1 cellular context compared by ENCODE assay signal in genomic region chr15:78131295-78132021, GRCh38.
TF ChIP-seq lines count a peak whose summit lies in the region.

Gene CIB2, minus strand, starts transcription at chr15:78131445. Its CDS starts 230 bp downstream, at chr15:78131215.

TF ChIP-seq in HEK293, 187 proteins besides CTCF, POLR2A, EP300 and RAD21 (continued from another document and continues in another):
- TF ChIP-seq ZSCAN4 (tag by site-specific recombination; IDR thresholded peaks at IDR 0.05): no peak
- TF ChIP-seq ZNF16 (tag by site-specific recombination; IDR thresholded peaks at IDR 0.05; ENCODE audit: low read depth): no peak
- peak; percentile 62; the same call in 1 of the 2 replicates for TF ChIP-seq ZSCAN30 (tag by site-specific recombination; IDR thresholded peaks at IDR 0.05)
- no peak for TF ChIP-seq ZNF37A (tag by site-specific recombination; IDR thresholded peaks at IDR 0.05)
- no peak for TF ChIP-seq ZNF350 (tag by site-specific recombination; IDR thresholded peaks at IDR 0.05)
- no peak for TF ChIP-seq ZFP41 (tag by site-specific recombination; IDR thresholded peaks at IDR 0.05; ENCODE audit: borderline replicate concordance)
- TF ChIP-seq WT1 (tag by site-specific recombination; IDR thresholded peaks at IDR 0.05): no peak
- TF ChIP-seq ZNF112 (tag by site-specific recombination; IDR thresholded peaks at IDR 0.05): no peak
- TF ChIP-seq ZNF830 (tag by site-specific recombination; IDR thresholded peaks at IDR 0.05; ENCODE audit: low read depth): no peak
- no peak for TF ChIP-seq ZNF558 (tag by site-specific recombination; IDR thresholded peaks at IDR 0.05)
- no peak for TF ChIP-seq ZNF837 (tag by site-specific recombination; IDR thresholded peaks at IDR 0.05)
- no peak for TF ChIP-seq ZNF521 (tag by site-specific recombination; IDR thresholded peaks at IDR 0.05)
- TF ChIP-seq BCL6B (tag by site-specific recombination; IDR thresholded peaks at IDR 0.05): no peak
- TF ChIP-seq OSR2 (tag by site-specific recombination; IDR thresholded peaks at IDR 0.05): no peak
- no peak for TF ChIP-seq ZNF621 (tag by site-specific recombination; IDR thresholded peaks at IDR 0.05)
- TF ChIP-seq ZFHX2 (tag by site-specific recombination; conservative IDR thresholded peaks at IDR 0.05): peak; percentile 79
- peak; percentile 58; the same call in 1 of the 2 replicates for TF ChIP-seq ZEB2 (tag by site-specific recombination; IDR thresholded peaks at IDR 0.05)
- peak; percentile 58; the same call in 1 of the 2 replicates for TF ChIP-seq TRIM28 (IDR thresholded peaks at IDR 0.05; ENCODE audit: borderline replicate concordance, low read length)
- 0 out of 2 replicates have a peak, but pooled peaks have one; percentile 4 for TF ChIP-seq PRDM10 (tag by site-specific recombination; IDR thresholded peaks at IDR 0.05)
- no peak for TF ChIP-seq ZNF175 (tag by site-specific recombination; IDR thresholded peaks at IDR 0.05)
- no peak for TF ChIP-seq PBX3 (CRISPR knock-in tag; IDR thresholded peaks at IDR 0.05)
- TF ChIP-seq ZNF510 (tag by site-specific recombination; IDR thresholded peaks at IDR 0.05; ENCODE audit: insufficient replicate concordance): no peak
- TF ChIP-seq ZNF654 (tag by site-specific recombination; IDR thresholded peaks at IDR 0.05; ENCODE audit: low read depth): no peak
- TF ChIP-seq EGR2 (tag by site-specific recombination; IDR thresholded peaks at IDR 0.05; ENCODE audit: low read depth): peak; percentile 61
- peak; percentile 72 for TF ChIP-seq SP7 (tag by site-specific recombination; IDR thresholded peaks at IDR 0.05)
- no peak for TF ChIP-seq ZNF214 (tag by site-specific recombination; IDR thresholded peaks at IDR 0.05; ENCODE audit: borderline replicate concordance)
- TF ChIP-seq MYNN (tag by site-specific recombination; IDR thresholded peaks at IDR 0.05; ENCODE audit: borderline replicate concordance): no peak
- no peak for TF ChIP-seq ZNF555 (tag by site-specific recombination; conservative IDR thresholded peaks at IDR 0.05)
- TF ChIP-seq PRDM2 (tag by site-specific recombination; IDR thresholded peaks at IDR 0.05; ENCODE audit: borderline replicate concordance): no peak
- TF ChIP-seq ZNF658 (tag by site-specific recombination; IDR thresholded peaks at IDR 0.05): no peak
- no peak for TF ChIP-seq ZNF10 (tag by site-specific recombination; IDR thresholded peaks at IDR 0.05)
- 0 out of 2 replicates have a peak, but pooled peaks have one; percentile 36 for TF ChIP-seq ZNF184 (tag by site-specific recombination; IDR thresholded peaks at IDR 0.05)
- no peak for TF ChIP-seq ZFP69B (tag by site-specific recombination; IDR thresholded peaks at IDR 0.05)
- no peak for TF ChIP-seq REPIN1 (tag by site-specific recombination; IDR thresholded peaks at IDR 0.05; ENCODE audit: low read depth)
- TF ChIP-seq ZNF473 (tag by site-specific recombination; IDR thresholded peaks at IDR 0.05): no peak
- TF ChIP-seq ZNF211 (tag by site-specific recombination; IDR thresholded peaks at IDR 0.05; ENCODE audit: low read depth): no peak
- no peak for TF ChIP-seq ZNF514 (tag by site-specific recombination; IDR thresholded peaks at IDR 0.05)
- no peak for TF ChIP-seq ZNF157 (tag by site-specific recombination; IDR thresholded peaks at IDR 0.05)
- TF ChIP-seq ZNF354C (tag by site-specific recombination; IDR thresholded peaks at IDR 0.05; ENCODE audit: borderline replicate concordance, low read depth): no peak
- peak; percentile 66; the same call in 1 of the 2 replicates for TF ChIP-seq ELK4 (IDR thresholded peaks at IDR 0.05; ENCODE audit: borderline replicate concordance, low read depth, low read length)
- TF ChIP-seq ZBTB6 (tag by site-specific recombination; IDR thresholded peaks at IDR 0.05): peak; percentile 6; the same call in 1 of the 2 replicates
- no peak for TF ChIP-seq OVOL3 (tag by site-specific recombination; IDR thresholded peaks at IDR 0.05)
- no peak for TF ChIP-seq MZF1 (tag by site-specific recombination; IDR thresholded peaks at IDR 0.05; ENCODE audit: borderline replicate concordance)
- no peak; the same call in 1 of the 2 replicates for TF ChIP-seq ZNF596 (tag by site-specific recombination; IDR thresholded peaks at IDR 0.05)
- no peak for TF ChIP-seq ZNF704 (tag by site-specific recombination; IDR thresholded peaks at IDR 0.05)
- no peak for TF ChIP-seq ZNF24 (tag by site-specific recombination; IDR thresholded peaks at IDR 0.05)
- TF ChIP-seq GLI2 (tag by site-specific recombination; IDR thresholded peaks at IDR 0.05; ENCODE audit: borderline replicate concordance, low read depth): no peak
- TF ChIP-seq ZNF501 (tag by site-specific recombination; IDR thresholded peaks at IDR 0.05): peak; percentile 64; the same call in 1 of the 2 replicates
- no peak for TF ChIP-seq KLF16 (tag by site-specific recombination; IDR thresholded peaks at IDR 0.05)
